6 cellular contexts compared by ENCODE assay signal in the genomic region with DNA sequence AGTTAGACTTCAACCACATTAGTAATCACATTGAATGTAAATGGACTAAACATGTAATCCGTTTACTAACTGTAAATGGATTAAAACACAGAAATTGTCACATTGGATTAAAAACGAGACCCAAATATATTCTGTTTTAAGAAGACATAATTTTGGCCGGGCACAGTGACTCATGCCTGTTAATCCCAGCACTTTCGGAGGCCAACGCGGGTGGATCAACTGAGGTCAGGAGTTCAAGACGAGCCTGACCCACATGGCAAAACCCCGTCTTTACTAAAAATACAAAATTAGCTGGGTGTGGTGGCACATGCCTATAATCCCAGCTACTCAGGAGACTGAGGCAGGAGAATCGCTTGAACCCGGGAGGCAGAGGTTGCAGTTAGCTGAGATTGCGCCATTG. TPM values are rescaled to one million over a fixed set of nuclear protein-coding genes. Genes with fewer than 3 reads are reported as not detected.
A peak's percentile ranks its signal among the peaks of the same experiment; 100 is the strongest.
DNase-seq lines count a peak whose midpoint lies in the region; ATAC-seq and TF ChIP-seq lines count a peak whose summit lies in the region.
"Not testable (repeated sequence)": the region's sequence is repeated elsewhere in the genome, so short reads cannot be mapped to it uniquely, and the experiment has no call there.

No MANE protein-coding gene starts in this region.

- CTCF ChIA-PET in WTC11 (lab: Charles Lee), result not testable (repeated sequence)

- not testable (repeated sequence) for TF ChIP-seq CTCF in WTC11 (IDR thresholded peaks at IDR 0.05); fibroblast of villous mesenchyme (IDR thresholded peaks at IDR 0.05; ENCODE audit: insufficient read depth, low read depth, low read length); nephron progenitor cell (IDR thresholded peaks at IDR 0.05); sigmoid colon (IDR thresholded peaks at IDR 0.05)

- not testable (repeated sequence) for H3K9me3 Mint-ChIP-seq in WTC11, nephron progenitor cell

- H3K27ac Mint-ChIP-seq in WTC11, nephron progenitor cell: not testable (repeated sequence)

- intact Hi-C loops in sigmoid colon (cut with DNase I), result loop anchor here (2.0 kb wide), 1 partner anchor 29 kb away; no protein-coding TSS in a partner anchor

- 90 to 92% methylated on average over 11 of the region's 11 CpGs for WGBS in sigmoid colon, 2 donors

- not testable (repeated sequence) for H3K36me3 ChIP-seq in sigmoid colon

- not testable (repeated sequence) for TF ChIP-seq POLR2A in sigmoid colon (IDR thresholded peaks at IDR 0.05)

- H3K4me1 Mint-ChIP-seq in WTC11, result not testable (repeated sequence)
- peaks cover 16% of the 10 kb centered on the region for H3K4me1 Mint-ChIP-seq in nephron progenitor cell

- not testable (repeated sequence) for TF ChIP-seq EP300 in sigmoid colon (IDR thresholded peaks at IDR 0.05)

- DNase-seq in HCEC 1CT (peak; percentile 24), NCI-H82 (lab: John Stamatoyannopoulos, UW) (peak; percentile 86), fibroblast of villous mesenchyme (ENCODE audit: low read depth) (peak; percentile 53), sigmoid colon (peak; percentile 35)
- DNase-seq in WTC11 (ENCODE audit: low spot score); nephron progenitor cell: not testable (repeated sequence)

- POLR2A ChIA-PET in WTC11 (lab: Charles Lee), result not testable (repeated sequence)

- not testable (repeated sequence) for H3K27ac ChIP-seq in sigmoid colon

- not testable (repeated sequence) for H3K36me3 Mint-ChIP-seq in WTC11; nephron progenitor cell (ENCODE audit: low read depth)

- H3K27me3 Mint-ChIP-seq in WTC11 (ENCODE audit: low read depth) (peaks cover 42% of the 10 kb centered on the region), nephron progenitor cell (ENCODE audit: low read depth, poor library complexity) (peaks cover 19% of the 10 kb centered on the region)

- not testable (repeated sequence) for H3K4me3 ChIP-seq in fibroblast of villous mesenchyme (ENCODE audit: low read depth, low read length); sigmoid colon

- not testable (repeated sequence) for H3K27me3 ChIP-seq in sigmoid colon

- H3K4me1 ChIP-seq in sigmoid colon, result peaks cover 0 to 21% (median 12%) of the 10 kb centered on the region in 4 donors

- H3K9me3 ChIP-seq in sigmoid colon, result not testable (repeated sequence)

- not testable (repeated sequence) for ATAC-seq in WTC11

- H3K4me3 Mint-ChIP-seq in WTC11 (peak overlapping the region; percentile 80; the same call in 1 of the 2 replicates), nephron progenitor cell (peak overlapping the region; percentile 4)

RNA-seq across cellular contexts. Expression of a gene that starts 1.8 kb away (rescaled TPM):
- total RNA-seq in WTC11 (2021), result 79.2 to 85.7 TPM (median 80.0 TPM) in 3 replicates
- 89.9 and 108 TPM in 2 replicates for total RNA-seq in fibroblast of villous mesenchyme
- 10 to 100 TPM; 69.8 to 99.6 (median 77.2) TPM for total RNA-seq in sigmoid colon
- polyA plus RNA-seq in sigmoid colon, result 10 to 100 TPM; 45.0 to 66.4 (median 56.6) TPM

RNA-seq across cellular contexts. Expression of a gene that starts 57.4 kb away (rescaled TPM):
- total RNA-seq in WTC11 (2021) (17.1 to 20.5 TPM (median 18.8 TPM) in 3 replicates), fibroblast of villous mesenchyme (21.3 and 31.1 TPM in 2 replicates), sigmoid colon (10 to 100 TPM; 18.1 to 32.3 (median 24.4) TPM)
- polyA plus RNA-seq in sigmoid colon, result 1 to 10 TPM; 3.0 to 6.5 (median 4.9) TPM
